17 cellular contexts compared by ENCODE assay signal in the genomic region with DNA sequence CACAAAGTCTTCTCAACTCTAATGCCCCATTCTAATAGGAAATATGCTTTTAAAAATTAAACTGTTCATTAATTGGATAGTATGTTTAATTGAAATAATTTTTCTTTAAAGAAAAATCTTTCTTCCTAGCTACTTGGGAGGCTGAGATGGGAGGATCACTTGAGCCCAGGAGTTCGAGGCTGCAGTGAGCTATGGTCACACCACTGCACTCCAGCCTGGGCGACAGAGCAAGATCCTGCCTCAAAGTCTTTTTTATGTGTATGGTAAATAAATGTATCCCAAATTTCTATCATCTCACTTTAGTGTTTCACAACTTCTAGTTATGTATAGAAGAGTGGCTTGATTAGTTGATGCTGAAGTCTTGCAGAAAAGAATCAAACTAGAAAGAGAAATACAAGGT. TPM values are rescaled to one million over a fixed set of nuclear protein-coding genes. Genes with fewer than 3 reads are reported as not detected.
DNase-seq lines count a peak whose midpoint lies in the region; ATAC-seq and TF ChIP-seq lines count a peak whose summit lies in the region.
"Had no signal": no experiment of that assay in that cellular context is flagged by ENCODE, and none has a peak within 500 bp of the region (broad histone marks: within the 10 kb centered on the region; RNA-seq: fewer than 3 reads in every experiment).

No MANE protein-coding gene starts in this region.

- H3K4me3 Mint-ChIP-seq in WTC11 (no peak overlapping the region), mesothelial cell of epicardium (no peak overlapping the region)
- no peak overlapping the region for H3K4me3 Mint-ChIP-seq in activated naive CD8-positive, alpha-beta T cell treated with anti-CD3 and anti-CD28 coated beads, Interleukin-2, amount 50 U/mL, for 24 hours
- H3K4me3 Mint-ChIP-seq: CD4-positive, CD25-positive, alpha-beta regulatory T cell; CD8-positive, alpha-beta T cell had no signal

- peaks cover 58% of the 10 kb centered on the region for H3K4me1 ChIP-seq in foreskin keratinocyte

- in situ Hi-C loops in G401 (cut with HindIII; ENCODE audit: low sequenced_read_pairs) = no loop called here

- no peaks in the 10 kb centered on the region for H3K27me3 Mint-ChIP-seq in WTC11 (ENCODE audit: low read depth)
- no peaks in the 10 kb centered on the region for H3K27me3 Mint-ChIP-seq in mesothelial cell of epicardium (ENCODE audit: low read depth)
- H3K27me3 Mint-ChIP-seq in activated naive CD8-positive, alpha-beta T cell treated with anti-CD3 and anti-CD28 coated beads, Interleukin-2, amount 50 U/mL, for 24 hours = peaks cover 28% of the 10 kb centered on the region

- ATAC-seq in WTC11 = no peak
- no peak for ATAC-seq in foreskin keratinocyte
- ATAC-seq in activated naive CD8-positive, alpha-beta T cell treated with anti-CD3 and anti-CD28 coated beads, Interleukin-2, amount 50 U/mL, for 24 hours = no peak
- no peak for ATAC-seq in GM21360 (IDR thresholded peaks at IDR 0.05; ENCODE audit: unreplicated experiment)
- ATAC-seq: CD8-positive, alpha-beta T cell had no signal

- CTCF ChIA-PET in RWPE1 (lab: Yijun Ruan, JAX) = no interaction called here
- CTCF ChIA-PET in WTC11 (lab: Charles Lee) = interaction anchor here (1.0 kb wide), 1 partner anchor 17 kb away, joined by 3 read pairs; no protein-coding TSS in a partner anchor

- H3K4me1 Mint-ChIP-seq in WTC11 (peaks cover 50% of the 10 kb centered on the region), mesothelial cell of epicardium (peaks cover 59% of the 10 kb centered on the region)
- peaks cover 9% of the 10 kb centered on the region for H3K4me1 Mint-ChIP-seq in activated naive CD8-positive, alpha-beta T cell treated with anti-CD3 and anti-CD28 coated beads, Interleukin-2, amount 50 U/mL, for 24 hours

- no peak for TF ChIP-seq CTCF in RWPE1 (conservative IDR thresholded peaks at IDR 0.05; ENCODE audit: low read depth)
- TF ChIP-seq CTCF in WTC11 (IDR thresholded peaks at IDR 0.05) = no peak
- no peak for TF ChIP-seq CTCF in foreskin keratinocyte (conservative IDR thresholded peaks at IDR 0.05)
- TF ChIP-seq CTCF in mesothelial cell of epicardium (IDR thresholded peaks at IDR 0.05; ENCODE audit: unreplicated experiment) = no peak

- no peaks in the 10 kb centered on the region for H3K27me3 ChIP-seq in foreskin keratinocyte

- H3K27ac Mint-ChIP-seq in WTC11 (no peak overlapping the region), mesothelial cell of epicardium (peak overlapping the region; percentile 21)
- H3K27ac Mint-ChIP-seq in activated naive CD8-positive, alpha-beta T cell treated with anti-CD3 and anti-CD28 coated beads, Interleukin-2, amount 50 U/mL, for 24 hours = no peak overlapping the region
- H3K27ac Mint-ChIP-seq: CD4-positive, CD25-positive, alpha-beta regulatory T cell; CD8-positive, alpha-beta T cell had no signal

- DNase-seq in RWPE1 (ENCODE audit: low spot score) (no peak), WTC11 (ENCODE audit: low spot score) (no peak), foreskin keratinocyte (no peak), mesothelial cell of epicardium (ENCODE audit: low spot score in 2 of 2, unreplicated experiment in 2 of 2) (no peak), CD1c-positive myeloid dendritic cell (ENCODE audit: extremely low spot score) (no peak), G401 (ENCODE audit: low spot score) (no peak)
- DNase-seq in activated naive CD8-positive, alpha-beta T cell treated with anti-CD3 and anti-CD28 coated beads, Interleukin-2, amount 50 U/mL, for 24 hours = no peak
- DNase-seq: C1 segment of cervical spinal cord; Caco-2; CD4-positive, CD25-positive, alpha-beta regulatory T cell; CD8-positive, alpha-beta T cell; DMS153; DND-41; GDM1; H7; HCEC 1CT had no signal

- 0 out of 2 replicates have a peak, but pooled peaks cover 7% of the 10 kb centered on the region for H3K36me3 Mint-ChIP-seq in WTC11
- H3K36me3 Mint-ChIP-seq in mesothelial cell of epicardium = no peaks in the 10 kb centered on the region
- no peaks in the 10 kb centered on the region for H3K36me3 Mint-ChIP-seq in activated naive CD8-positive, alpha-beta T cell treated with anti-CD3 and anti-CD28 coated beads, Interleukin-2, amount 50 U/mL, for 24 hours (ENCODE audit: low read depth)
- H3K36me3 Mint-ChIP-seq: CD4-positive, CD25-positive, alpha-beta regulatory T cell had no signal

- peak overlapping the region; percentile 41; the same call in 1 of the 2 replicates for H3K27ac ChIP-seq in RWPE1
- H3K27ac ChIP-seq in foreskin keratinocyte = peak overlapping the region; percentile 95

- H3K9me3 Mint-ChIP-seq in WTC11 (no peaks in the 10 kb centered on the region), mesothelial cell of epicardium (no peaks in the 10 kb centered on the region)
- no peaks in the 10 kb centered on the region for H3K9me3 Mint-ChIP-seq in activated naive CD8-positive, alpha-beta T cell treated with anti-CD3 and anti-CD28 coated beads, Interleukin-2, amount 50 U/mL, for 24 hours
- H3K9me3 Mint-ChIP-seq: CD4-positive, CD25-positive, alpha-beta regulatory T cell; CD8-positive, alpha-beta T cell had no signal

- POLR2A ChIA-PET in RWPE1 (lab: Yijun Ruan, JAX; ENCODE audit: low non-redundant PET) (no interaction called here), WTC11 (lab: Charles Lee) (no interaction called here)

TF ChIP-seq in WTC11, 78 proteins besides CTCF, POLR2A, EP300 and RAD21:
- TF ChIP-seq PRRX2 (CRISPR knock-in tag; IDR thresholded peaks at IDR 0.05) (no peak), ZNF121 (CRISPR knock-in tag; IDR thresholded peaks at IDR 0.05) (peak; percentile 87; the same call in 1 of the 2 replicates)
- TF ChIP-seq, protein P1, sequence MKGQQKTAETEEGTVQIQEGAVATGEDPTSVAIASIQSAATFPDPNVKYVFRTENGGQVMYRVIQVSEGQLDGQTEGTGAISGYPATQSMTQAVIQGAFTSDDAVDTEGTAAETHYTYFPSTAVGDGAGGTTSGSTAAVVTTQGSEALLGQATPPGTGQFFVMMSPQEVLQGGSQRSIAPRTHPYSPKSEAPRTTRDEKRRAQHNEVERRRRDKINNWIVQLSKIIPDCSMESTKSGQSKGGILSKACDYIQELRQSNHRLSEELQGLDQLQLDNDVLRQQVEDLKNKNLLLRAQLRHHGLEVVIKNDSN (CRISPR knock-in tag; IDR thresholded peaks at IDR 0.05) = no peak
- TF ChIP-seq, protein P2, sequence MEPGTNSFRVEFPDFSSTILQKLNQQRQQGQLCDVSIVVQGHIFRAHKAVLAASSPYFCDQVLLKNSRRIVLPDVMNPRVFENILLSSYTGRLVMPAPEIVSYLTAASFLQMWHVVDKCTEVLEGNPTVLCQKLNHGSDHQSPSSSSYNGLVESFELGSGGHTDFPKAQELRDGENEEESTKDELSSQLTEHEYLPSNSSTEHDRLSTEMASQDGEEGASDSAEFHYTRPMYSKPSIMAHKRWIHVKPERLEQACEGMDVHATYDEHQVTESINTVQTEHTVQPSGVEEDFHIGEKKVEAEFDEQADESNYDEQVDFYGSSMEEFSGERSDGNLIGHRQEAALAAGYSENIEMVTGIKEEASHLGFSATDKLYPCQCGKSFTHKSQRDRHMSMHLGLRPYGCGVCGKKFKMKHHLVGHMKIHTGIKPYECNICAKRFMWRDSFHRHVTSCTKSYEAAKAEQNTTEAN (CRISPR knock-in tag; IDR thresholded peaks at IDR 0.05) = no peak

RNA-seq across cellular contexts. Expression of a gene that starts 4.5 kb away (rescaled TPM):
- total RNA-seq in WTC11 (2021) = 66.3 to 78.3 TPM (median 71.2 TPM) in 3 replicates
- total RNA-seq in foreskin keratinocyte = 94.6 and 99.1 TPM in 2 replicates
- polyA plus RNA-seq in foreskin keratinocyte = 17.4 and 24.9 TPM in 2 replicates
- 69.6 to 73.3 TPM (median 70.7 TPM) in 3 replicates for total RNA-seq in mesothelial cell of epicardium
- 30.2 and 37.8 TPM in 2 replicates for total RNA-seq in G401 (2014; rRNA removed; shearing (Covaris generic))
